Comparison of ENCODE assay signal across 8 cellular contexts in genomic region chr3:12131351-12131750, GRCh38. TPM values are rescaled to one million over a fixed set of nuclear protein-coding genes. Genes with fewer than 3 reads are reported as not detected.
"Had no signal": no experiment of that assay in that cellular context is flagged by ENCODE, and none has a peak within 500 bp of the region (broad histone marks: within the 10 kb centered on the region; RNA-seq: fewer than 3 reads in every experiment).

No MANE protein-coding gene starts in this region.

- FAIRE-seq: HTR-8/SVneo, K562 had no signal

- H3K4me1 ChIP-seq: HAP-1 had no signal

- DNase-seq: GM23248, GOT3, H7, HFFc6, IMR-90 had no signal

- H3K36me3 ChIP-seq: HAP-1 had no signal

- H2AFZ ChIP-seq: GM23248 had no signal

- H3K9ac ChIP-seq: GM23248 had no signal

- H3K4me3 ChIP-seq: GM23248, HAP-1, K562 had no signal

- H3K9me3 ChIP-seq: HAP-1 had no signal

- H3K27ac ChIP-seq: GM23248 had no signal

RNA-seq across cellular contexts. Expression of gene TIMP4, which starts 27.4 kb away (rescaled TPM):
- polyA plus RNA-seq: GM23248 had no signal
